In the genomic region with DNA sequence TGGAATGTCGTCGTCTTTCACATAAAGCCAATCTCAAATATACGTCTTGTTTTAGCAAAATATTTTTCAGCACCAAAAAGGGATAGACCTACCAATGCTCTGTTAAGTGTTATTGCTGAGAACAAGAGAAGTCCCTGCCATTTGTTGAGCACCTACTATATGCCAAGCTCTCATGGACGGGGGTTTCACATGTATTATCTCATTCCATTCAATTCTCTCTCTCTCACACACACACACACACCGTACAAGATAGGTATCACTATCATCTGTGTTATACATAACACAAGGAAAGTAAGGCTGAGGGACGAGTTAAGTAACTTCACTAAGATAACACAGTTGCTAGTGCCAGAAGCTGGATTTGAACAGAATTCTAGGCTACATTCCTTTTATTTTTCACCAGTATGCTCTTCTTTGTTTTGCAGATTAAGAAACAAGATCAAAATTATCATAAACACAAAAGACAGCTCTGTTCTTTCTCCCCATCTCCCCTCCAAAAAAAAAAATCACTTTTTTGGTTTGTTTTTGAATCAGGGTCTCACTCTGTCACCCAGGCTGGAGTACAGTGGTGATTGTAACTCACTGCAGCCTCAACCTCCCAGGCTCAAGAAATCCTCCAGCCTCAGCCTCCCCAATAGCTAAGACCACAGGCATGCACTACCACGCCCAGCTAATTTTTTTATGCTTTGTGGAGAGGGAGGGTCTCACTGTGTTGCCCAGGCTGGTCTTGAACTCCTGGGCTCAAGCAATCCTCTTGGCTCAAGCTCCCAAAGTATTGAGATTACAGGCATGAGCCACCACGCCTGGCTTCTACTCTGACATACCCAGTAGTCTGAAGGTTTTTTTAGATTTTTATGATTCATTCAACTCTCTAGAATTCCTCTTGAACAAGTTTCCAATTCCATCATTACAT, we compare ENCODE assay signal across 8 cellular contexts. TPM values are rescaled to one million over a fixed set of nuclear protein-coding genes. Genes with fewer than 3 reads are reported as not detected.
DNase-seq lines count a peak whose midpoint lies in the region; ATAC-seq and TF ChIP-seq lines count a peak whose summit lies in the region.

No MANE protein-coding gene starts in this region.

- H3K36me3 ChIP-seq in ES-I3 (ENCODE audit: insufficient read depth, low read length) (no peaks in the 10 kb centered on the region), SJSA1 (peaks cover 6% of the 10 kb centered on the region; the same call in 1 of the 2 replicates), psoas muscle (ENCODE audit: insufficient read depth in 1 of 2, low read depth in 1 of 2) (no peaks in the 10 kb centered on the region)

- DNase-seq in SJSA1 (ENCODE audit: low read depth in 1 of 2, low spot score in 2 of 2) (peak in 1 of 2 experiments; percentile 19), epithelial cell of prostate (ENCODE audit: low read depth, low spot score) (no peak), psoas muscle (no peak), globus pallidus (ENCODE audit: low spot score) (no peak), occipital lobe (lab: John Stamatoyannopoulos, UW) (no peak)

- H3K27me3 ChIP-seq in SJSA1 (replicated peaks) (no peaks in the 10 kb centered on the region), psoas muscle (ENCODE audit: insufficient read depth in 3 of 3, low read length in 2 of 3) (no peaks in the 10 kb centered on the region)

- intact Hi-C loops in psoas muscle (cut with DNase I) = loop anchor here (5.0 kb wide), 2 partner anchors 39 to 84 kb away; no protein-coding TSS in a partner anchor

- H3K27ac ChIP-seq in SJSA1 (peak overlapping the region; percentile 32), epithelial cell of prostate (peak overlapping the region; percentile 77), psoas muscle (peak overlapping the region; percentile 85)

- H3K4me1 ChIP-seq in ES-I3 (ENCODE audit: insufficient read depth, low read length) (peaks cover 5% of the 10 kb centered on the region; the same call in 1 of the 2 replicates), SJSA1 (replicated peaks) (peaks cover 20% of the 10 kb centered on the region), psoas muscle (peaks cover 19% of the 10 kb centered on the region)

- WGBS in psoas muscle, 3 donors = 35 to 49% (median 41%) methylated on average over 8 of the region's 8 CpGs

- ATAC-seq in psoas muscle (no peak), HG03457 (IDR thresholded peaks at IDR 0.05; ENCODE audit: unreplicated experiment) (no peak), HG02840 (IDR thresholded peaks at IDR 0.05; ENCODE audit: low FRiP score, unreplicated experiment) (no peak)

- H3K9me3 ChIP-seq in ES-I3 (ENCODE audit: control insufficient read depth, insufficient read depth, low read length) (no peaks in the 10 kb centered on the region), SJSA1 (replicated peaks) (no peaks in the 10 kb centered on the region; the same call in 1 of the 2 replicates), psoas muscle (no peaks in the 10 kb centered on the region)

- TF ChIP-seq CTCF in psoas muscle (IDR thresholded peaks at IDR 0.05) = no peak

- H3K4me3 ChIP-seq in SJSA1 (peak overlapping the region; percentile 46), psoas muscle (peak overlapping the region; percentile 73)

- H3K9ac ChIP-seq in ES-I3 (ENCODE audit: low read depth, low read length) = peak overlapping the region; percentile 55

RNA-seq across cellular contexts. Expression of a gene that starts 1.0 kb away (rescaled TPM):
- 32.0 and 34.5 TPM in 2 replicates for total RNA-seq in SJSA1 (2014; rRNA removed; shearing (Covaris generic))
- total RNA-seq in psoas muscle (1 to 10 TPM; 5.2 to 6.8 (median 5.5) TPM), occipital lobe (8.6 TPM)
- polyA plus RNA-seq in psoas muscle = 1 to 10 TPM; 1.6 to 6.0 (median 4.3) TPM

Comparison
In these comparisons a context has a peak if more than half of its experiments do, and no peak if none do; other contexts are left out.
1. H3K27ac ChIP-seq: peak in every context shown above with its lines; median percentile 85 in psoas muscle; 77 in epithelial cell of prostate; 32 in SJSA1.